In the genomic region with DNA sequence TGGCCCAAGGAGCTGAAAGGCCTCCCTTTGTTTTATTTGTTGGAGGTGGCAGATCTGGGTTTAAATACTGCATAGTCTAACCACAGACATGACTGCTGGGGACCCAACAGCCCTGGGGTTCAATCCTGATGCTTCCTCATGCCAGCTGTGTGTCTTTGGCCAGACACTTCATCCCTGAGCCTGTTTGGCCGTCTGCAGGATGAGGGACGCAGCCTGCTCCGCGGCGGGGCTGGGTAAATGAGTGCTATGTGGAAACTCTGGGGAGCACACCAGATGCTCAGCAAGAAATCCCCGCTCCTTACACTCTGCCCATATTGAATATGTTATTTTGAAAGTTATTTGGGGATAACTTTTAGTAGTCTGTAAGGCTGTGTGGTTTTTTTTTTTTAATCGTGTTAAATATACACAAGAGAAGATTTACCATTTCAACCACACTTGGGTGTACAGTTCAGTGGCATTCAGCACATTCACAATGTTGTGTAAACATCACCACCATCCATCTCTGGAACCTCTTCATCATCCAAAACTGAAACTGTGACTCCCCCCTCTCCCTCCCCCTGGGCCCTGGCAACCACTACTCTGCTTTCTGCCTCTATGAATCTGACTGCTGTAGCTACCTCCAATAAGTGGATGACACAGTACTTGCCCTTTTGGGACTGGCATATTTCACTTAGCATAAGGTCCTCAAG, we compare ENCODE assay signal across 10 cellular contexts. TPM values are rescaled to one million over a fixed set of nuclear protein-coding genes. Genes with fewer than 3 reads are reported as not detected.
DNase-seq lines count a peak whose midpoint lies in the region; ATAC-seq, FAIRE-seq and TF ChIP-seq lines count a peak whose summit lies in the region.
"Had no signal": no experiment of that assay in that cellular context is flagged by ENCODE, and none has a peak within 500 bp of the region (broad histone marks: within the 10 kb centered on the region; RNA-seq: fewer than 3 reads in every experiment).

No MANE protein-coding gene starts in this region.

- H3K4me3 ChIP-seq in adrenal gland (no peak overlapping the region), mucosa of descending colon (no peak overlapping the region), pancreas (no peak overlapping the region)

- FAIRE-seq in pancreas (lab: Jason Lieb, UNC), result no peak

- peak in 1 of 2 donors; percentile 20 for TF ChIP-seq POLR2A in adrenal gland (IDR thresholded peaks at IDR 0.05)

- H3K27me3 ChIP-seq in adrenal gland (no peaks in the 10 kb centered on the region), pancreas (no peaks in the 10 kb centered on the region)
- H3K27me3 ChIP-seq: foreskin keratinocyte had no signal

- TF ChIP-seq CTCF in adrenal gland (IDR thresholded peaks at IDR 0.05), result no peak
- TF ChIP-seq CTCF in mucosa of descending colon (IDR thresholded peaks at IDR 0.05), result no peak
- no peak for TF ChIP-seq CTCF in pancreas (IDR thresholded peaks at IDR 0.05)

- WGBS in adrenal gland, 4 donors, result 47 to 91% (median 59%) methylated on average over 7 of the region's 7 CpGs
- WGBS in pancreas, 2 donors, result 70 to 80% methylated on average over 7 of the region's 7 CpGs

- H3K9me3 ChIP-seq in adrenal gland (replicated peaks in 1 of 3) (no peaks in the 10 kb centered on the region), mucosa of descending colon (no peaks in the 10 kb centered on the region), pancreas (no peaks in the 10 kb centered on the region)

- ATAC-seq in mucosa of descending colon (peak; percentile 31), pancreas (no peak)
- ATAC-seq: foreskin keratinocyte had no signal

- H3K4me1 ChIP-seq in adrenal gland (replicated peaks in 1 of 2) (peaks cover 48 to 73% of the 10 kb centered on the region in 2 donors), mucosa of descending colon (ENCODE audit: low read depth) (peaks cover 7% of the 10 kb centered on the region), pancreas (peaks cover 20 to 27% (median 24%) of the 10 kb centered on the region in 3 donors)

- H3K36me3 ChIP-seq in adrenal gland (replicated peaks in 1 of 2) (peaks cover 0 to 1% of the 10 kb centered on the region in 2 donors), mucosa of descending colon (ENCODE audit: low read depth) (no peaks in the 10 kb centered on the region), pancreas (no peaks in the 10 kb centered on the region)

- peak; percentile 70 for DNase-seq in activated CD4-positive, alpha-beta T cell treated with anti-CD3 and anti-CD28 coated beads for 48 hours
- DNase-seq in activated CD4-positive, alpha-beta T cell treated with anti-CD3 and anti-CD28 coated beads for 1 hour, result no peak
- DNase-seq in adrenal gland (peak in 5 of 7 donors; percentile 38 to 79 (median 63)), mucosa of descending colon (no peak), superior temporal gyrus (ENCODE audit: extremely low spot score) (peak; percentile 36), pancreas (no peak), germinal center (ENCODE audit: low spot score) (no peak), COLO829 (ENCODE audit: low spot score) (no peak)
- DNase-seq: foreskin keratinocyte, NCI-H446 had no signal

- intact Hi-C loops in adrenal gland (cut with DNase I), result no loop called here
- intact Hi-C loops in mucosa of descending colon (cut with DNase I, micrococcal nuclease), result no loop called here
- intact Hi-C loops in pancreas (cut with DNase I), result no loop called here

- H3K27ac ChIP-seq in adrenal gland, result peak overlapping the region; percentile 70 to 95 (median 89)
- H3K27ac ChIP-seq in pancreas, result no peak overlapping the region
- H3K27ac ChIP-seq: foreskin keratinocyte had no signal

RNA-seq across cellular contexts. Expression of a gene that starts 42.8 kb away (rescaled TPM):
- total RNA-seq in adrenal gland (100 to 1,000 TPM in 1 of 8 donors, 10 to 100 TPM in 7; 41.1 to 111 (median 64.7) TPM), mucosa of descending colon (10 to 100 TPM in 2 of 3 donors, 1 to 10 TPM in 1; 5.4 to 28.7 (median 19.9) TPM), pancreas (10 to 100 TPM in 5 of 6 donors, 1 to 10 TPM in 1; 9.7 to 24.9 (median 12.9) TPM)
- polyA plus RNA-seq in adrenal gland (10 to 100 TPM; 15.2 to 37.9 (median 28.4) TPM), pancreas (1 to 10 TPM; 4.2 to 4.3 TPM)

Comparison
In these comparisons a context has a peak if more than half of its experiments do, and no peak if none do; other contexts are left out.
1. DNase-seq: peak in activated CD4-positive, alpha-beta T cell treated with anti-CD3 and anti-CD28 coated beads for 48 hours (single experiment), adrenal gland (5 of 7) and superior temporal gyrus (single experiment); none in activated CD4-positive, alpha-beta T cell treated with anti-CD3 and anti-CD28 coated beads for 1 hour (single experiment), mucosa of descending colon (0 of 3), pancreas (0 of 6), germinal center (single experiment) and COLO829 (single experiment).
2. H3K27ac ChIP-seq: peak in adrenal gland (5 of 5); none in pancreas (0 of 4).